ENCODE assay signal across 9 cellular contexts in the genomic region with DNA sequence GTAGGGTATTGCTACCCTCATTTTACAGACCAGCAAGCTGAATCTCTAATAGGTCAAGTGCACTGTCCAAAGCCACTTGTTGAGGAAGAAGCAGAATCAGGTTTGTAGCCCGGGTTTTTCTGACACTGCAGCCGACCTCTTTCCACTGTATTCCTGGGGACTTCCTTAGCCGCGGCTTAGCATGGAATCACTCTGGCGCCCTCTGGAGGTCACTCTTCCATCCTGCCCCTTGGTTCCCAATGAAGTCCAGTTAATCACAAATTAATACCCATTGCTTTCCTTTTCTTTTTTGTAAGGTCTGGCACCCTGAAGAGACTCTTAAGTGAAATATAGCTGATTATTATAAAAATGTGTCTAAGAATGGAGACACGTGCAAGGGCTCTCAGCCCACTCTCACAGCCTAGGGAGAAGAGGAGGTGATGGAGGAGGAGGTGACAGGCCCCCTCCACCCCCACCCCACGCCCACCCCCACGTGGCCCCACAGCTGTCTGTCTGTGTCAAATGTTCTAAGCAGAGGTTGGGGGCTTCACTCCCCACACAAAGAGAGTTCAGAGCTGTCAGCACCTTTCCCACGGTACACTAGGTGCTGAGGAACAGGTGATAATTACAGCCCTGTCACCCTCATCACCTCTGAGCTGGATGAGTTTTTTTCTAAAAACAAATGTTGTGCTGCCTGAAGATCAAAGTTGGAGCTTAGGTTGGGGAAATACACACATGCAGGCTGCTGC. TPM values are rescaled to one million over a fixed set of nuclear protein-coding genes. Genes with fewer than 3 reads are reported as not detected.
A peak's percentile ranks its signal among the peaks of the same experiment; 100 is the strongest.
DNase-seq lines count a peak whose midpoint lies in the region; ATAC-seq and TF ChIP-seq lines count a peak whose summit lies in the region.
"Had no signal": no experiment of that assay in that cellular context is flagged by ENCODE, and none has a peak within 500 bp of the region (broad histone marks: within the 10 kb centered on the region; RNA-seq: fewer than 3 reads in every experiment).

No MANE protein-coding gene starts in this region.

- no TSS peak for BruUV-seq in Calu3 (replicated peaks; lab: Mats Ljungman, UMichigan)

- H3K9me3 ChIP-seq in NT2/D1 (ENCODE audit: insufficient read depth, low read length), result no peaks in the 10 kb centered on the region; the same call in 1 of the 2 replicates

- no peak overlapping the region for H3K4me3 Mint-ChIP-seq in Calu3 (ENCODE audit: low read depth, unreplicated experiment)
- no peak overlapping the region for H3K4me3 Mint-ChIP-seq in naive thymus-derived CD8-positive, alpha-beta T cell
- no peak overlapping the region for H3K4me3 Mint-ChIP-seq in stimulated activated naive B cell treated with anti-CD40 and anti-IgM and Interleukin-4, amounts not matched to agents 10 μg/mL and 1 μg/mL and 100 μg/mL, for 72 hours
- H3K4me3 Mint-ChIP-seq: T-helper 1 cell treated with Interleukin-12 subunit alpha and Interleukin-12 subunit beta and Interleukin-4 antibody, amounts not matched to agents 30 μg/mL and 1 μg/mL, for 36 hours had no signal

- no peak overlapping the region for H3K4me3 ChIP-seq in NT2/D1 (ENCODE audit: insufficient read length, low read depth)

- no peak overlapping the region for H3K27ac Mint-ChIP-seq in Calu3 (ENCODE audit: unreplicated experiment)
- peak overlapping the region in 1 of 10 donors; percentile 50 for H3K27ac Mint-ChIP-seq in naive thymus-derived CD8-positive, alpha-beta T cell
- H3K27ac Mint-ChIP-seq in stimulated activated naive B cell treated with anti-CD40 and anti-IgM and Interleukin-4, amounts not matched to agents 10 μg/mL and 1 μg/mL and 100 μg/mL, for 72 hours, result no peak overlapping the region
- H3K27ac Mint-ChIP-seq: T-helper 1 cell treated with Interleukin-12 subunit alpha and Interleukin-12 subunit beta and Interleukin-4 antibody, amounts not matched to agents 30 μg/mL and 1 μg/mL, for 36 hours had no signal

- H3K9ac ChIP-seq in NT2/D1 (ENCODE audit: insufficient read length, low read depth), result no peak overlapping the region

- H3K36me3 ChIP-seq in NT2/D1 (ENCODE audit: insufficient read depth, insufficient read length, low read length), result no peaks in the 10 kb centered on the region

- no peaks in the 10 kb centered on the region for H3K4me1 Mint-ChIP-seq in Calu3 (ENCODE audit: low read depth, unreplicated experiment)
- H3K4me1 Mint-ChIP-seq in naive thymus-derived CD8-positive, alpha-beta T cell, result no peaks in the 10 kb centered on the region
- H3K4me1 Mint-ChIP-seq in stimulated activated naive B cell treated with anti-CD40 and anti-IgM and Interleukin-4, amounts not matched to agents 10 μg/mL and 1 μg/mL and 100 μg/mL, for 72 hours, result peaks cover 2 to 5% of the 10 kb centered on the region in 2 donors

- H3K27me3 ChIP-seq in NT2/D1 (ENCODE audit: insufficient read depth, insufficient read length), result no peaks in the 10 kb centered on the region

- peak; percentile 73 for DNase-seq in Calu3
- peak; percentile 65 for DNase-seq in HT1080 (ENCODE audit: low read depth)
- DNase-seq in NT2/D1 (ENCODE audit: low read depth, low spot score), result peak; percentile 73
- DNase-seq in activated CD8-positive, alpha-beta memory T cell treated with anti-CD3 and anti-CD28 coated beads, Interleukin-2, amount 50 U/mL, for 24 hours (ENCODE audit: extremely low read depth), result peak; percentile 7
- DNase-seq in naive thymus-derived CD8-positive, alpha-beta T cell, result peak; percentile 14 to 73 (median 30)
- DNase-seq in stimulated activated naive B cell treated with anti-CD40 and anti-IgM and Interleukin-4, amounts not matched to agents 10 μg/mL and 1 μg/mL and 100 μg/mL, for 72 hours, result peak; percentile 9

- no peaks in the 10 kb centered on the region for H3K4me1 ChIP-seq in NT2/D1 (ENCODE audit: insufficient read depth, insufficient read length)

- no peaks in the 10 kb centered on the region for H3K36me3 Mint-ChIP-seq in Calu3 (ENCODE audit: insufficient read depth, unreplicated experiment)
- H3K36me3 Mint-ChIP-seq in naive thymus-derived CD8-positive, alpha-beta T cell, result no peaks in the 10 kb centered on the region
- H3K36me3 Mint-ChIP-seq in stimulated activated naive B cell treated with anti-CD40 and anti-IgM and Interleukin-4, amounts not matched to agents 10 μg/mL and 1 μg/mL and 100 μg/mL, for 72 hours, result no peaks in the 10 kb centered on the region

- TF ChIP-seq CTCF in Calu3 (IDR thresholded peaks at IDR 0.05; ENCODE audit: unreplicated experiment), result peak; percentile 40

- peak; percentile 79 for ATAC-seq in esophagus mucosa
- ATAC-seq in naive thymus-derived CD8-positive, alpha-beta T cell, result peak in 1 of 2 donors; percentile 52
- peak; percentile 38 to 54 for ATAC-seq in stimulated activated naive B cell treated with anti-CD40 and anti-IgM and Interleukin-4, amounts not matched to agents 10 μg/mL and 1 μg/mL and 100 μg/mL, for 72 hours (replicated peaks)
- no peak for ATAC-seq in GM21717 (IDR thresholded peaks at IDR 0.05; ENCODE audit: unreplicated experiment)

- no peaks in the 10 kb centered on the region for H3K27me3 Mint-ChIP-seq in Calu3 (ENCODE audit: unreplicated experiment)
- peaks cover 13 to 51% (median 23%) of the 10 kb centered on the region in 5 donors for H3K27me3 Mint-ChIP-seq in naive thymus-derived CD8-positive, alpha-beta T cell
- H3K27me3 Mint-ChIP-seq in stimulated activated naive B cell treated with anti-CD40 and anti-IgM and Interleukin-4, amounts not matched to agents 10 μg/mL and 1 μg/mL and 100 μg/mL, for 72 hours, result peaks cover 19 to 48% of the 10 kb centered on the region in 2 donors

- POLR2A ChIA-PET in naive thymus-derived CD8-positive, alpha-beta T cell (lab: Charles Lee), result no interaction called here

- CTCF ChIA-PET in Calu3 (lab: Charles Lee), result interaction anchor here (0.6 kb wide), 1 partner anchor 29 kb away, joined by 5 read pairs; no protein-coding TSS in a partner anchor

- no peaks in the 10 kb centered on the region for H3K9me3 Mint-ChIP-seq in Calu3 (ENCODE audit: low read depth, unreplicated experiment)
- no peaks in the 10 kb centered on the region for H3K9me3 Mint-ChIP-seq in naive thymus-derived CD8-positive, alpha-beta T cell
- H3K9me3 Mint-ChIP-seq in stimulated activated naive B cell treated with anti-CD40 and anti-IgM and Interleukin-4, amounts not matched to agents 10 μg/mL and 1 μg/mL and 100 μg/mL, for 72 hours, result no peaks in the 10 kb centered on the region
- H3K9me3 Mint-ChIP-seq: T-helper 1 cell treated with Interleukin-12 subunit alpha and Interleukin-12 subunit beta and Interleukin-4 antibody, amounts not matched to agents 30 μg/mL and 1 μg/mL, for 36 hours had no signal

- intact Hi-C loops in Calu3 (cut with micrococcal nuclease; ENCODE audit: unreplicated experiment), result loop anchor here (1.0 to 10.0 kb wide), 3 partner anchors 158 to 228 kb away; no protein-coding TSS in a partner anchor

RNA-seq across cellular contexts. Expression of a gene that starts 57.7 kb away (rescaled TPM):
- total RNA-seq in Calu3 (2022), result 0.45 and 0.54 TPM in 2 replicates
- total RNA-seq in HT1080 (2014; rRNA removed; shearing (Covaris generic)), result 0.37 and 1.6 TPM in 2 replicates
- 1.8 and 4.7 TPM in 2 replicates for polyA plus RNA-seq in HT1080 (2015; cell fraction: cytosol; rRNA removed)
- 2.0 and 6.2 TPM in 2 replicates for polyA plus RNA-seq in HT1080 (2015; cell fraction: nucleus; rRNA removed)
- 0.08 TPM for total RNA-seq in esophagus mucosa
- total RNA-seq in naive thymus-derived CD8-positive, alpha-beta T cell, result not detected
- polyA plus RNA-seq in naive thymus-derived CD8-positive, alpha-beta T cell, result not detected

Comparison
In these comparisons a context has a peak if more than half of its experiments do, and no peak if none do; other contexts are left out.
1. DNase-seq: peak in every context shown above with its lines; median percentile 73 in Calu3; 73 in NT2/D1; 65 in HT1080; 30 in naive thymus-derived CD8-positive, alpha-beta T cell; 9 in stimulated activated naive B cell treated with anti-CD40 and anti-IgM and Interleukin-4, amounts not matched to agents 10 μg/mL and 1 μg/mL and 100 μg/mL, for 72 hours; 7 in activated CD8-positive, alpha-beta memory T cell treated with anti-CD3 and anti-CD28 coated beads, Interleukin-2, amount 50 U/mL, for 24 hours.